ENCODE assay signal across 1 cellular context in genomic region chr10:4725917-4726606, GRCh38.
TF ChIP-seq lines count a peak whose summit lies in the region.

No MANE protein-coding gene starts in this region.

TF ChIP-seq in HEK293, 187 proteins besides CTCF, POLR2A, EP300 and RAD21 (continued from another document):
- TF ChIP-seq PATZ1 (tag by site-specific recombination; IDR thresholded peaks at IDR 0.05), result no peak
- peak; percentile 64; the same call in 1 of the 2 replicates for TF ChIP-seq ZFP69B (tag by site-specific recombination; IDR thresholded peaks at IDR 0.05)
- TF ChIP-seq BCL11A (tag by site-specific recombination; IDR thresholded peaks at IDR 0.05; ENCODE audit: low read depth), result no peak
- 0 out of 2 replicates have a peak, but pooled peaks have one; percentile 19 for TF ChIP-seq ZBTB17 (tag by site-specific recombination; IDR thresholded peaks at IDR 0.05)
- TF ChIP-seq ZSCAN5A (tag by site-specific recombination; IDR thresholded peaks at IDR 0.05), result no peak
- no peak for TF ChIP-seq ZNF707 (tag by site-specific recombination; IDR thresholded peaks at IDR 0.05)
- peak; percentile 92 for TF ChIP-seq ZNF366 (tag by site-specific recombination; conservative IDR thresholded peaks at IDR 0.05)
- TF ChIP-seq ZNF558 (tag by site-specific recombination; IDR thresholded peaks at IDR 0.05), result 0 out of 2 replicates have a peak, but pooled peaks have one; percentile 60
- TF ChIP-seq ZNF639 (tag by site-specific recombination; IDR thresholded peaks at IDR 0.05), result peak; percentile 57; the same call in 1 of the 2 replicates
- no peak for TF ChIP-seq BCL11B (tag by site-specific recombination; IDR thresholded peaks at IDR 0.05; ENCODE audit: low read depth)
- peak; percentile 82 for TF ChIP-seq ZEB2 (tag by site-specific recombination; IDR thresholded peaks at IDR 0.05)
- TF ChIP-seq HOXA7 (CRISPR knock-in tag; IDR thresholded peaks at IDR 0.05; ENCODE audit: borderline replicate concordance), result no peak
- no peak for TF ChIP-seq KLF1 (tag by site-specific recombination; IDR thresholded peaks at IDR 0.05)
- TF ChIP-seq ZNF776 (tag by site-specific recombination; IDR thresholded peaks at IDR 0.05; ENCODE audit: borderline replicate concordance), result no peak
- peak; percentile 76 for TF ChIP-seq PRDM6 (tag by site-specific recombination; IDR thresholded peaks at IDR 0.05)
- TF ChIP-seq REPIN1 (tag by site-specific recombination; IDR thresholded peaks at IDR 0.05; ENCODE audit: low read depth), result no peak
- TF ChIP-seq ZNF843 (tag by site-specific recombination; IDR thresholded peaks at IDR 0.05), result peak; percentile 65
- TF ChIP-seq ZNF211 (tag by site-specific recombination; IDR thresholded peaks at IDR 0.05; ENCODE audit: low read depth), result no peak
- 0 out of 2 replicates have a peak, but pooled peaks have one; percentile 12 for TF ChIP-seq SCRT2 (tag by site-specific recombination; IDR thresholded peaks at IDR 0.05)
TF ChIP-seq in HEK293: peak in this region for 25.
